In the genomic region with DNA sequence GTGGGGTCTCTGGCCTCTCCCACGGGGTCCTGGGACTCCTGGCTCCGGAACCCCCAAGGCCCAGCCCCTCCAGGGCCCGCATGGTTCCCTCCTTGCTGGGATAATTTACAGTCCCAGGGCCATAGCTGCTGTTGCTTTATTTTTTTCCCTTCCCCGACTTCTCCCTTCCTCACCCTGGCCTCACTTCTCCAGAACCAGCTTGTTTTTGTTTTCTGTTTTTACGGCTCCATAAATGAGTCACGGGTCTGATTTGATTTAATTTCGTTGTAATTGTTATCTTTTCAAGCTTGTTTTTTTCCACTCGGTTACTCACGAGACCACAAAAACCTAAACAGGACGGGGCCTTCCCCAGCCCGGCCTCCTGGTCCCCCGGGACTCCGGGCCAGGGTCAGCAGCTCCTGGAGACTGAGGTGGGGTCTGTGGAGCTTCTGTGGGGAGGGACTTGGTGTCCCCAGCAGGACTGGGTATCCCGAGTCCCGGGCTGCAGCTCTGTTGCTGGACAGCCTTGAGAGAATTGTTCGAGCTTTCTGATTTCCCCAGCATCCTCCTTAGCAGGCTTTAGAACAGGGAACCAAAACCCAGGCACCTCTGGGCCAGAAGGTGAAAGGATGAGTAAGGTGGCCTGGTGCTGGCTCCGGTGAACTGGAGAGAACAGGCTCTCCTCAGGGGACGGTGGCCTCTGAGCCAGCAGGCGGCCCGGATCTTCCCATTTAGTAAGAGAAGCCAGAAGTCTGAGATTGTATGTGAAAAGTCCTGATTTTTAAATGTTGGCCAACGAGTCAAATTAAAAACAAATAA, we compare ENCODE assay signal across 8 cellular contexts.
A peak's percentile ranks its signal among the peaks of the same experiment; 100 is the strongest.
DNase-seq lines count a peak whose midpoint lies in the region; ATAC-seq and TF ChIP-seq lines count a peak whose summit lies in the region.

No MANE protein-coding gene starts in this region.

- no peak overlapping the region for H3K4me3 ChIP-seq in fibroblast of lung (replicated peaks in 1 of 4; ENCODE audit: control extremely low read depth in 1 of 4, insufficient read depth in 1 of 4, low read depth in 3 of 4, low read length in 4 of 4)
- H3K4me3 ChIP-seq in skeletal muscle satellite cell (ENCODE audit: low read length), result peak overlapping the region; percentile 26

- H3K9me3 Mint-ChIP-seq in activated T-cell treated with anti-CD3 and anti-CD28 coated beads, Interleukin-2, amount 50 U/mL, for 24 hours, result no peaks in the 10 kb centered on the region

- H3K36me3 ChIP-seq in fibroblast of lung (ENCODE audit: control insufficient read depth, insufficient read depth, low read length) (no peaks in the 10 kb centered on the region), skeletal muscle satellite cell (ENCODE audit: insufficient read depth, low read length) (no peaks in the 10 kb centered on the region)

- ATAC-seq in HG03460 (IDR thresholded peaks at IDR 0.05; ENCODE audit: unreplicated experiment), result no peak

- H3K4me3 Mint-ChIP-seq in activated T-cell treated with anti-CD3 and anti-CD28 coated beads, Interleukin-2, amount 50 U/mL, for 24 hours, result peak overlapping the region; percentile 8

- no peak overlapping the region for H2AFZ ChIP-seq in fibroblast of lung (ENCODE audit: low read length)

- peaks cover 31% of the 10 kb centered on the region for H3K4me1 Mint-ChIP-seq in activated T-cell treated with anti-CD3 and anti-CD28 coated beads, Interleukin-2, amount 50 U/mL, for 24 hours (ENCODE audit: low read depth)

- H3K27me3 ChIP-seq in fibroblast of lung (ENCODE audit: control insufficient read depth, insufficient read depth, low read length), result no peaks in the 10 kb centered on the region
- no peaks in the 10 kb centered on the region for H3K27me3 ChIP-seq in skeletal muscle satellite cell (ENCODE audit: control insufficient read depth, insufficient read depth, low read length)

- H3K27ac Mint-ChIP-seq in activated T-cell treated with anti-CD3 and anti-CD28 coated beads, Interleukin-2, amount 50 U/mL, for 24 hours, result peak overlapping the region; percentile 80

- DNase-seq in activated T-cell treated with anti-CD3 and anti-CD28 coated beads, Interleukin-2, amount 50 U/mL, for 24 hours, result peak; percentile 37
- no peak for DNase-seq in activated T-cell treated with anti-CD3 and anti-CD28 coated beads, Interleukin-2, amount 50 U/mL, for 1 hour
- DNase-seq in fibroblast of lung (ENCODE audit: low read depth in 2 of 2) (peak; percentile 65 to 87), NCI-H1092 (lab: John Stamatoyannopoulos, UW) (no peak)
- DNase-seq in stimulated activated CD4-positive, alpha-beta T cell treated with anti-CD3 and anti-CD28 coated beads, Interleukin-4, amount 100 ng/mL, for 24 hours, result no peak

- H3K27me3 Mint-ChIP-seq in activated T-cell treated with anti-CD3 and anti-CD28 coated beads, Interleukin-2, amount 50 U/mL, for 24 hours, result peaks cover 9% of the 10 kb centered on the region

- H3K9me3 ChIP-seq in fibroblast of lung (ENCODE audit: control insufficient read depth, insufficient read depth, low read depth, low read length) (no peaks in the 10 kb centered on the region), skeletal muscle satellite cell (replicated peaks; ENCODE audit: low read length) (no peaks in the 10 kb centered on the region)

- H3K27ac ChIP-seq in fibroblast of lung (ENCODE audit: insufficient read depth, low read length), result peak overlapping the region; percentile 84

- H3K4me1 ChIP-seq in fibroblast of lung (ENCODE audit: control insufficient read depth, extremely low read depth, insufficient read depth, low read length), result peaks cover 40% of the 10 kb centered on the region
- H3K4me1 ChIP-seq in skeletal muscle satellite cell (ENCODE audit: control insufficient read depth, insufficient read depth, low read length), result peaks cover 42% of the 10 kb centered on the region

- H3K4me2 ChIP-seq in fibroblast of lung (ENCODE audit: extremely low read depth, insufficient read depth, low read length) (peak overlapping the region; percentile 2), skeletal muscle satellite cell (ENCODE audit: low read length) (peak overlapping the region; percentile 46)

- H3K79me2 ChIP-seq in fibroblast of lung (ENCODE audit: control insufficient read depth, insufficient read depth, low read length), result no peaks in the 10 kb centered on the region

- peak in 1 of 2 donors; percentile 8 for TF ChIP-seq CTCF in fibroblast of lung (conservative IDR thresholded peaks at IDR 0.05 in 1 of 2, IDR thresholded peaks at IDR 0.05 in 1 of 2; ENCODE audit: low read depth in 1 of 2, low read length in 2 of 2)

- H3K9ac ChIP-seq in fibroblast of lung (ENCODE audit: insufficient read depth, low read length), result peak overlapping the region; percentile 46
- peak overlapping the region; percentile 68 for H3K9ac ChIP-seq in skeletal muscle satellite cell (ENCODE audit: low read depth, low read length)

- no peaks in the 10 kb centered on the region for H3K36me3 Mint-ChIP-seq in activated T-cell treated with anti-CD3 and anti-CD28 coated beads, Interleukin-2, amount 50 U/mL, for 24 hours (ENCODE audit: low read depth)

- H4K20me1 ChIP-seq in fibroblast of lung (ENCODE audit: control insufficient read depth, extremely low read depth, insufficient read depth, low read length), result no peaks in the 10 kb centered on the region

TF ChIP-seq in PFSK-1, 5 proteins besides CTCF, POLR2A, EP300 and RAD21:
- TF ChIP-seq POLR2AphosphoS5 (IDR thresholded peaks at IDR 0.05; ENCODE audit: low read depth, low read length) (no peak), SIN3A (IDR thresholded peaks at IDR 0.05; ENCODE audit: borderline replicate concordance, insufficient read depth, low read length) (0 out of 2 replicates have a peak, but pooled peaks have one; percentile 18), TAF1 (IDR thresholded peaks at IDR 0.05; ENCODE audit: borderline replicate concordance, insufficient read depth, low read length) (no peak), FOXP2 (optimal IDR thresholded peaks at IDR 0.05; ENCODE audit: borderline replicate concordance, extremely low read depth, extremely low read length, insufficient read depth) (no peak)
- TF ChIP-seq, protein P1, sequence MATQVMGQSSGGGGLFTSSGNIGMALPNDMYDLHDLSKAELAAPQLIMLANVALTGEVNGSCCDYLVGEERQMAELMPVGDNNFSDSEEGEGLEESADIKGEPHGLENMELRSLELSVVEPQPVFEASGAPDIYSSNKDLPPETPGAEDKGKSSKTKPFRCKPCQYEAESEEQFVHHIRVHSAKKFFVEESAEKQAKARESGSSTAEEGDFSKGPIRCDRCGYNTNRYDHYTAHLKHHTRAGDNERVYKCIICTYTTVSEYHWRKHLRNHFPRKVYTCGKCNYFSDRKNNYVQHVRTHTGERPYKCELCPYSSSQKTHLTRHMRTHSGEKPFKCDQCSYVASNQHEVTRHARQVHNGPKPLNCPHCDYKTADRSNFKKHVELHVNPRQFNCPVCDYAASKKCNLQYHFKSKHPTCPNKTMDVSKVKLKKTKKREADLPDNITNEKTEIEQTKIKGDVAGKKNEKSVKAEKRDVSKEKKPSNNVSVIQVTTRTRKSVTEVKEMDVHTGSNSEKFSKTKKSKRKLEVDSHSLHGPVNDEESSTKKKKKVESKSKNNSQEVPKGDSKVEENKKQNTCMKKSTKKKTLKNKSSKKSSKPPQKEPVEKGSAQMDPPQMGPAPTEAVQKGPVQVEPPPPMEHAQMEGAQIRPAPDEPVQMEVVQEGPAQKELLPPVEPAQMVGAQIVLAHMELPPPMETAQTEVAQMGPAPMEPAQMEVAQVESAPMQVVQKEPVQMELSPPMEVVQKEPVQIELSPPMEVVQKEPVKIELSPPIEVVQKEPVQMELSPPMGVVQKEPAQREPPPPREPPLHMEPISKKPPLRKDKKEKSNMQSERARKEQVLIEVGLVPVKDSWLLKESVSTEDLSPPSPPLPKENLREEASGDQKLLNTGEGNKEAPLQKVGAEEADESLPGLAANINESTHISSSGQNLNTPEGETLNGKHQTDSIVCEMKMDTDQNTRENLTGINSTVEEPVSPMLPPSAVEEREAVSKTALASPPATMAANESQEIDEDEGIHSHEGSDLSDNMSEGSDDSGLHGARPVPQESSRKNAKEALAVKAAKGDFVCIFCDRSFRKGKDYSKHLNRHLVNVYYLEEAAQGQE (IDR thresholded peaks at IDR 0.05; ENCODE audit: insufficient read depth in 1 of 2, low read depth in 2 of 2, low read length in 2 of 2), result no peak; a peak in 1 of 4 replicates

Comparison
In these comparisons a context has a peak if more than half of its experiments do, and no peak if none do; other contexts are left out.
1. DNase-seq: peak in activated T-cell treated with anti-CD3 and anti-CD28 coated beads, Interleukin-2, amount 50 U/mL, for 24 hours (single experiment) and fibroblast of lung (2 of 2); none in activated T-cell treated with anti-CD3 and anti-CD28 coated beads, Interleukin-2, amount 50 U/mL, for 1 hour (single experiment), NCI-H1092 (single experiment) and stimulated activated CD4-positive, alpha-beta T cell treated with anti-CD3 and anti-CD28 coated beads, Interleukin-4, amount 100 ng/mL, for 24 hours (single experiment).